In genomic region chr15:50287324-50288116, GRCh38 we compare ENCODE assay signal across 23 cellular contexts. TPM values are rescaled to one million over a fixed set of nuclear protein-coding genes. Genes with fewer than 3 reads are reported as not detected.
"Had no signal": no experiment of that assay in that cellular context is flagged by ENCODE, and none has a peak within 500 bp of the region (broad histone marks: within the 10 kb centered on the region; RNA-seq: fewer than 3 reads in every experiment).

No MANE protein-coding gene starts in this region.

- DNase-seq: effector CD4-positive, alpha-beta T cell; heart left ventricle; hippocampal formation; left colon; left ventricle myocardium superior; naive thymus-derived CD4-positive, alpha-beta T cell; spleen; stimulated activated CD4-positive, alpha-beta T cell treated with anti-CD3 and anti-CD28 coated beads, Interleukin-15, amount 100 ng/mL, for 24 hours; stimulated activated CD4-positive, alpha-beta T cell treated with anti-CD3 and anti-CD28 coated beads, Interleukin-1b, Interleukin-23, amount 100 ng/mL, for 48 hours; stimulated activated CD4-positive, alpha-beta T cell treated with anti-CD3 and anti-CD28 coated beads, Interleukin-4, amount 100 ng/mL, for 24 hours; stomach; substantia nigra; transverse colon had no signal

- ATAC-seq: heart left ventricle; left colon; left ventricle myocardium superior; naive thymus-derived CD4-positive, alpha-beta T cell; sciatic nerve; stimulated activated memory B cell treated with anti-CD40 and anti-IgM and Interleukin-4, amounts not matched to agents 10 μg/mL and 1 μg/mL and 100 μg/mL, for 72 hours had no signal

- H3K27ac ChIP-seq: coronary artery, heart left ventricle, neutrophil, spleen, stomach, thoracic aorta, transverse colon had no signal

- H3K4me1 Mint-ChIP-seq: stimulated activated memory B cell treated with anti-CD40 and anti-IgM and Interleukin-4, amounts not matched to agents 10 μg/mL and 1 μg/mL and 100 μg/mL, for 72 hours had no signal

- H3K27me3 Mint-ChIP-seq: naive thymus-derived CD4-positive, alpha-beta T cell; stimulated activated memory B cell treated with anti-CD40 and anti-IgM and Interleukin-4, amounts not matched to agents 10 μg/mL and 1 μg/mL and 100 μg/mL, for 72 hours had no signal

- H3K4me3 Mint-ChIP-seq: naive thymus-derived CD4-positive, alpha-beta T cell; stimulated activated memory B cell treated with anti-CD40 and anti-IgM and Interleukin-4, amounts not matched to agents 10 μg/mL and 1 μg/mL and 100 μg/mL, for 72 hours had no signal

- H3K27ac Mint-ChIP-seq: stimulated activated memory B cell treated with anti-CD40 and anti-IgM and Interleukin-4, amounts not matched to agents 10 μg/mL and 1 μg/mL and 100 μg/mL, for 72 hours had no signal

- H3K9me3 Mint-ChIP-seq: naive thymus-derived CD4-positive, alpha-beta T cell; stimulated activated memory B cell treated with anti-CD40 and anti-IgM and Interleukin-4, amounts not matched to agents 10 μg/mL and 1 μg/mL and 100 μg/mL, for 72 hours had no signal

RNA-seq across cellular contexts. Expression of gene HDC, which starts 22.0 kb away (rescaled TPM):
- total RNA-seq: dermis microvascular lymphatic vessel endothelial cell, glomerular endothelial cell, kidney epithelial cell, osteoblast, pulmonary artery endothelial cell had no signal
- polyA plus RNA-seq: naive thymus-derived CD4-positive, alpha-beta T cell had no signal
